ENCODE assay signal across 16 cellular contexts in genomic region chr9:99489043-99489378, GRCh38.
DNase-seq lines count a peak whose midpoint lies in the region; ATAC-seq and TF ChIP-seq lines count a peak whose summit lies in the region.
"Had no signal": no experiment of that assay in that cellular context is flagged by ENCODE, and none has a peak within 500 bp of the region (broad histone marks: within the 10 kb centered on the region; RNA-seq: fewer than 3 reads in every experiment).

No MANE protein-coding gene starts in this region.

- no peak overlapping the region for H3K4me3 ChIP-seq in fibroblast of mammary gland (ENCODE audit: control insufficient read depth, low read depth, low read length)
- H3K4me3 ChIP-seq: ascending aorta, heart left ventricle, upper lobe of left lung had no signal

- no peak for TF ChIP-seq CTCF in fibroblast of mammary gland (conservative IDR thresholded peaks at IDR 0.05; ENCODE audit: control insufficient read depth, insufficient read depth, low read depth, low read length)

- ATAC-seq in SK-N-SH treated with all-trans-retinoic acid at 6 μM for 48 hours, result peak; percentile 79
- ATAC-seq: activated T-helper 17 cell treated with anti-CD3 and anti-CD28 coated beads, Interleukin-2, amount 50 U/mL, for 72 hours; heart left ventricle had no signal

- peak; percentile 41 for DNase-seq in GM04504 (ENCODE audit: low read depth)
- DNase-seq in fibroblast of mammary gland (ENCODE audit: low read depth), result peak; percentile 92
- DNase-seq in smooth muscle cell of the brain vasculature (ENCODE audit: low read depth, low spot score), result peak; percentile 18
- no peak for DNase-seq in dermis blood vessel endothelial cell
- DNase-seq in Kasumi-1 (lab: John Stamatoyannopoulos, UW), result no peak
- DNase-seq in NCI-H1105 treated with DMSO at 0.1 percent for 48 hours (lab: John Stamatoyannopoulos, UW), result no peak
- DNase-seq: activated CD4-positive, alpha-beta T cell treated with anti-CD3 and anti-CD28 coated beads, Interleukin-2, amount 50 U/mL, for 1 hour; effector CD8-positive, alpha-beta T cell; heart left ventricle; KBM-7; naive B cell; NCI-H187; upper lobe of left lung had no signal

TF ChIP-seq in SK-N-SH treated with all-trans-retinoic acid at 6 μM for 48 hours, 23 proteins besides CTCF, POLR2A, EP300 and RAD21:
- no peak for TF ChIP-seq ARNTL (CRISPR knock-in tag; IDR thresholded peaks at IDR 0.05; ENCODE audit: borderline replicate concordance, low read depth)

Comparison
In these comparisons a context has a peak if more than half of its experiments do, and no peak if none do; other contexts are left out.
1. DNase-seq: peak in GM04504 (single experiment), fibroblast of mammary gland (single experiment) and smooth muscle cell of the brain vasculature (single experiment); none in dermis blood vessel endothelial cell (single experiment), Kasumi-1 (0 of 2) and NCI-H1105 treated with DMSO at 0.1 percent for 48 hours (single experiment).